In genomic region chrX:101417190-101417589, GRCh38 we compare ENCODE assay signal across 13 cellular contexts. TPM values are rescaled to one million over a fixed set of nuclear protein-coding genes. Genes with fewer than 3 reads are reported as not detected.
DNase-seq lines count a peak whose midpoint lies in the region; ATAC-seq, FAIRE-seq and TF ChIP-seq lines count a peak whose summit lies in the region.
"Had no signal": no experiment of that assay in that cellular context is flagged by ENCODE, and none has a peak within 500 bp of the region (broad histone marks: within the 10 kb centered on the region; RNA-seq: fewer than 3 reads in every experiment).

No MANE protein-coding gene starts in this region.

- H2BK5ac ChIP-seq in trophoblast cell (ENCODE audit: low read depth, low read length, poor library complexity) = peak overlapping the region; percentile 31

- no peaks in the 10 kb centered on the region for H3K27me3 ChIP-seq in CD4-positive, alpha-beta memory T cell (ENCODE audit: insufficient read depth, low read length)
- no peaks in the 10 kb centered on the region for H3K27me3 ChIP-seq in endothelial cell of umbilical vein (ENCODE audit: control insufficient read depth in 2 of 2, insufficient read depth in 2 of 2, low read length in 2 of 2)
- no peaks in the 10 kb centered on the region for H3K27me3 ChIP-seq in trophoblast cell (ENCODE audit: insufficient read depth, low read length)
- H3K27me3 ChIP-seq: thyroid gland had no signal

- intact Hi-C loops in CD4-positive, alpha-beta memory T cell (cut with micrococcal nuclease) = loop anchor here (5.0 to 10.0 kb wide), 2 partner anchors 180 to 1238 kb away; partner anchors contain the start of gene GPRASP1
- intact Hi-C loops in endothelial cell of umbilical vein (cut with micrococcal nuclease) = loop anchor here (5.0 kb wide), 2 partner anchors 200 to 515 kb away; partner anchors contain the start of genes ARMCX6 and ZMAT1

- no peak for DNase-seq in CD4-positive, alpha-beta memory T cell
- DNase-seq in T-helper 17 cell (no peak), endothelial cell of umbilical vein (ENCODE audit: low read depth, low spot score) (no peak), trophoblast cell (no peak), iPS-NIHi7 (ENCODE audit: extremely low spot score) (no peak)
- DNase-seq in stimulated activated CD4-positive, alpha-beta T cell treated with anti-CD3 and anti-CD28 coated beads, Interleukin-2, amount 100 ng/mL, for 24 hours = no peak
- DNase-seq: kidney glomerular epithelial cell, NCI-H187 treated with DMSO at 0.1 percent for 48 hours, thyroid gland had no signal

- H2BK120ac ChIP-seq in trophoblast cell (ENCODE audit: insufficient read depth, low read length, poor library complexity) = no peak overlapping the region

- TF ChIP-seq CTCF in endothelial cell of umbilical vein (IDR thresholded peaks at IDR 0.05; ENCODE audit: extremely low read depth in 1 of 2, insufficient read depth in 1 of 2, low read depth in 1 of 2, low read length in 2 of 2) = no peak

- peaks cover 14% of the 10 kb centered on the region for H3K79me1 ChIP-seq in trophoblast cell (ENCODE audit: low read length)

- no peak overlapping the region for H3K4ac ChIP-seq in trophoblast cell (ENCODE audit: low read depth, low read length)

- H3K4me3 ChIP-seq in CD4-positive, alpha-beta memory T cell (ENCODE audit: low read length in 2 of 2) = no peak overlapping the region
- H3K4me3 ChIP-seq in endothelial cell of umbilical vein (replicated peaks in 1 of 3; ENCODE audit: insufficient read depth in 1 of 3, low read depth in 1 of 3, low read length in 3 of 3) (no peak overlapping the region), trophoblast cell (ENCODE audit: low read depth, low read length) (no peak overlapping the region)

- H3K36me3 ChIP-seq in CD4-positive, alpha-beta memory T cell (ENCODE audit: insufficient read depth, low read length) = peaks cover 6% of the 10 kb centered on the region
- no peaks in the 10 kb centered on the region for H3K36me3 ChIP-seq in endothelial cell of umbilical vein (ENCODE audit: control insufficient read depth in 2 of 2, extremely low read depth in 1 of 2, insufficient read depth in 2 of 2, low read length in 2 of 2)
- H3K36me3 ChIP-seq in trophoblast cell (ENCODE audit: control insufficient read depth in 1 of 2, insufficient read depth in 2 of 2, low read length in 2 of 2) = peaks cover 4 to 10% of the 10 kb centered on the region in 2 experiments

- no peak overlapping the region for H3K27ac ChIP-seq in CD4-positive, alpha-beta memory T cell (ENCODE audit: low read depth, low read length)
- peak overlapping the region; percentile 90 for H3K27ac ChIP-seq in endothelial cell of umbilical vein (ENCODE audit: insufficient read depth, low read depth, low read length)
- no peak overlapping the region for H3K27ac ChIP-seq in trophoblast cell (ENCODE audit: low read depth, low read length)

- H4K8ac ChIP-seq in trophoblast cell (ENCODE audit: low read depth, low read length) = peak overlapping the region; percentile 65

- H3K4me2 ChIP-seq in endothelial cell of umbilical vein (ENCODE audit: insufficient read depth, low read length) (no peak overlapping the region), trophoblast cell (ENCODE audit: low read length) (no peak overlapping the region)

- FAIRE-seq in endothelial cell of umbilical vein (lab: Jason Lieb, UNC) = no peak
- FAIRE-seq: GM18507, H54 had no signal

- no peak overlapping the region for H2AK5ac ChIP-seq in trophoblast cell (ENCODE audit: low read length)

- H2AFZ ChIP-seq in endothelial cell of umbilical vein (ENCODE audit: low read depth, low read length) (peak overlapping the region; percentile 73), trophoblast cell (ENCODE audit: insufficient read depth, low read length, poor library complexity) (no peak overlapping the region)

- H3K14ac ChIP-seq in trophoblast cell (ENCODE audit: low read length) = no peak overlapping the region

- H3K79me2 ChIP-seq in endothelial cell of umbilical vein (ENCODE audit: control insufficient read depth, insufficient read depth, low read length) (peaks cover 2% of the 10 kb centered on the region), trophoblast cell (ENCODE audit: control insufficient read depth, insufficient read depth, low read length, poor library complexity) (peaks cover 5% of the 10 kb centered on the region)

- peaks cover 17 to 56% (median 34%) of the 10 kb centered on the region in 4 donors for H3K4me1 Mint-ChIP-seq in CD4-positive, alpha-beta memory T cell
- peaks cover 21% of the 10 kb centered on the region for H3K4me1 Mint-ChIP-seq in T-helper 17 cell

- no peaks in the 10 kb centered on the region for H3K9me3 ChIP-seq in CD4-positive, alpha-beta memory T cell (ENCODE audit: control insufficient read depth in 1 of 2, low read length in 2 of 2)
- H3K9me3 ChIP-seq in T-helper 17 cell (ENCODE audit: control insufficient read depth, low read length, poor library complexity, severe bottlenecking) (no peaks in the 10 kb centered on the region), endothelial cell of umbilical vein (replicated peaks; ENCODE audit: control insufficient read depth, insufficient read depth, low read length) (no peaks in the 10 kb centered on the region), trophoblast cell (ENCODE audit: insufficient read depth, low read depth, low read length) (no peaks in the 10 kb centered on the region)
- H3K9me3 ChIP-seq: thyroid gland had no signal

- no peak overlapping the region for H4K12ac ChIP-seq in trophoblast cell (ENCODE audit: low read depth, low read length)

- peaks cover 16 to 22% of the 10 kb centered on the region in 2 donors for H3K36me3 Mint-ChIP-seq in CD4-positive, alpha-beta memory T cell
- H3K36me3 Mint-ChIP-seq in T-helper 17 cell (ENCODE audit: low read depth) = peaks cover 5% of the 10 kb centered on the region

- BruUV-seq in endothelial cell of umbilical vein (replicated peaks; lab: Mats Ljungman, UMichigan) = no TSS peak

- peaks cover 0 to 1% (median 0%) of the 10 kb centered on the region in 8 donors for H3K9me3 Mint-ChIP-seq in CD4-positive, alpha-beta memory T cell

- H4K91ac ChIP-seq in trophoblast cell (ENCODE audit: low read depth, low read length) = peak overlapping the region; percentile 55

- POLR2A ChIA-PET in CD4-positive, alpha-beta memory T cell (lab: Charles Lee; ENCODE audit: partially characterized antibody) = interaction anchor here (1.1 to 3.8 kb wide), 3 partner anchors 20 to 514 kb away, joined by 3 to 29 read pairs (median 15); partner anchors contain the start of genes RPL36A and ZMAT1
- POLR2A ChIA-PET in endothelial cell of umbilical vein (lab: Charles Lee) = no interaction called here

- dilution Hi-C loops in endothelial cell of umbilical vein (cut with MboI; ENCODE audit: extremely low pct_ligation_motif_present, low sequenced_read_pairs) = no loop called here

- H3K27me3 Mint-ChIP-seq in CD4-positive, alpha-beta memory T cell = no peaks in the 10 kb centered on the region
- H3K27me3 Mint-ChIP-seq in T-helper 17 cell = no peaks in the 10 kb centered on the region

- no peak overlapping the region for H3K18ac ChIP-seq in trophoblast cell (ENCODE audit: low read length)

- H3K4me1 ChIP-seq in CD4-positive, alpha-beta memory T cell (ENCODE audit: insufficient read depth, low read length) = peaks cover 29% of the 10 kb centered on the region
- H3K4me1 ChIP-seq in endothelial cell of umbilical vein (ENCODE audit: control insufficient read depth, extremely low read depth, insufficient read depth, low read length) = peaks cover 11% of the 10 kb centered on the region
- H3K4me1 ChIP-seq in trophoblast cell (ENCODE audit: control insufficient read depth in 1 of 2, insufficient read depth in 2 of 2, low read length in 2 of 2) = peaks cover 4 to 17% of the 10 kb centered on the region in 2 experiments

- H3K9me1 ChIP-seq in endothelial cell of umbilical vein (replicated peaks; ENCODE audit: control insufficient read depth, extremely low read depth, insufficient read depth, low read length) = no peaks in the 10 kb centered on the region

- H3K23ac ChIP-seq in trophoblast cell (ENCODE audit: low read length) = no peak overlapping the region

- CTCF ChIA-PET in CD4-positive, alpha-beta memory T cell (lab: Charles Lee; ENCODE audit: partially characterized antibody) = interaction anchor here (1.4 to 5.8 kb wide), 6 partner anchors 26 to 382 kb away, joined by 3 to 35 read pairs (median 6); partner anchors contain the start of gene RPL36A
- CTCF ChIA-PET in endothelial cell of umbilical vein (lab: Charles Lee) = interaction anchor here (1.3 kb wide), 2 partner anchors 43 to 381 kb away, joined by 3 to 4 read pairs; no protein-coding TSS in a partner anchor

- no peaks in the 10 kb centered on the region for H4K20me1 ChIP-seq in endothelial cell of umbilical vein (replicated peaks; ENCODE audit: control insufficient read depth, extremely low read depth, insufficient read depth, low read length)

- ATAC-seq in T-helper 17 cell (no peak), GM21423 (IDR thresholded peaks at IDR 0.05; ENCODE audit: unreplicated experiment) (no peak), GM21526 (IDR thresholded peaks at IDR 0.05; ENCODE audit: low FRiP score, unreplicated experiment) (no peak)

- peak overlapping the region; percentile 64 for H2BK12ac ChIP-seq in trophoblast cell (ENCODE audit: low read length)

- TF ChIP-seq POLR2A in endothelial cell of umbilical vein (IDR thresholded peaks at IDR 0.05; ENCODE audit: low read depth, low read length) = no peak

- no CpG with 5 or more reads among the region's 4 CpGs for WGBS in trophoblast cell (ENCODE audit: extremely low coverage, insufficient coverage, insufficient read length)

- H3K4me3 Mint-ChIP-seq in CD4-positive, alpha-beta memory T cell = peak overlapping the region; percentile 84 to 93 (median 92)
- H3K4me3 Mint-ChIP-seq in T-helper 17 cell = peak overlapping the region; percentile 96

- H3K9ac ChIP-seq in endothelial cell of umbilical vein (replicated peaks; ENCODE audit: extremely low read depth, insufficient read depth, low read length) (no peak overlapping the region), trophoblast cell (ENCODE audit: low read length) (no peak overlapping the region)

- H3K27ac Mint-ChIP-seq in CD4-positive, alpha-beta memory T cell = peak overlapping the region in 6 of 7 donors; percentile 44 to 99 (median 92)
- H3K27ac Mint-ChIP-seq in T-helper 17 cell = peak overlapping the region; percentile 99

RNA-seq across cellular contexts. Expression of gene HNRNPH2, which starts 9.2 kb away (rescaled TPM):
- 10 to 100 TPM; 40.1 to 40.9 TPM for total RNA-seq in CD4-positive, alpha-beta memory T cell
- 100 to 1,000 TPM in 1 of 2 donors, 10 to 100 TPM in 1; 86.1 to 105 TPM for polyA plus RNA-seq in CD4-positive, alpha-beta memory T cell
- total RNA-seq in T-helper 17 cell (10 to 100 TPM; 34.7 to 43.2 TPM), endothelial cell of umbilical vein (58.5 and 59.1 TPM in 2 replicates)
- 17.0 and 29.3 TPM in 2 replicates for polyA plus RNA-seq in endothelial cell of umbilical vein
- 31.9 and 32.5 TPM in 2 replicates for polyA plus RNA-seq in endothelial cell of umbilical vein (2011; cell fraction: cytosol; rRNA removed)
- 19.9 and 24.1 TPM in 2 replicates for polyA plus RNA-seq in endothelial cell of umbilical vein (2011; cell fraction: nucleus; rRNA removed)
- polyA plus RNA-seq in endothelial cell of umbilical vein (2012) = 66.6 and 86.3 TPM in 2 replicates
- 39.9 and 49.1 TPM in 2 replicates for polyA minus RNA-seq in endothelial cell of umbilical vein
- 18.6 TPM for polyA minus RNA-seq in endothelial cell of umbilical vein (2011; cell fraction: cytosol; rRNA and poly(A)+ RNA removed)
- 11.4 and 12.8 TPM in 2 replicates for polyA minus RNA-seq in endothelial cell of umbilical vein (2011; cell fraction: nucleus; rRNA and poly(A)+ RNA removed)
- polyA plus RNA-seq in trophoblast cell (2013) = 63.1 and 66.0 TPM in 2 replicates

RNA-seq across cellular contexts. Expression of gene GLA, which starts 9.5 kb away (rescaled TPM):
- total RNA-seq in CD4-positive, alpha-beta memory T cell = 10 to 100 TPM; 13.1 TPM
- 10 to 100 TPM in 1 of 2 donors, 1 to 10 TPM in 1; 9.6 to 16.1 TPM for polyA plus RNA-seq in CD4-positive, alpha-beta memory T cell
- total RNA-seq in T-helper 17 cell (10 to 100 TPM; 26.6 to 36.0 TPM), endothelial cell of umbilical vein (36.8 and 39.4 TPM in 2 replicates)
- 30.6 and 33.0 TPM in 2 replicates for polyA plus RNA-seq in endothelial cell of umbilical vein
- polyA plus RNA-seq in endothelial cell of umbilical vein (2011; cell fraction: cytosol; rRNA removed) = 32.4 and 32.5 TPM in 2 replicates
- 47.4 and 62.7 TPM in 2 replicates for polyA plus RNA-seq in endothelial cell of umbilical vein (2011; cell fraction: nucleus; rRNA removed)
- 37.0 and 50.4 TPM in 2 replicates for polyA plus RNA-seq in endothelial cell of umbilical vein (2012)
- 18.9 and 22.1 TPM in 2 replicates for polyA minus RNA-seq in endothelial cell of umbilical vein
- polyA minus RNA-seq in endothelial cell of umbilical vein (2011; cell fraction: cytosol; rRNA and poly(A)+ RNA removed) = 31.0 TPM
- polyA minus RNA-seq in endothelial cell of umbilical vein (2011; cell fraction: nucleus; rRNA and poly(A)+ RNA removed) = 10.0 and 19.7 TPM in 2 replicates
- polyA plus RNA-seq in trophoblast cell (2013) = 121 and 137 TPM in 2 replicates

RNA-seq across cellular contexts. Expression of gene RPL36A, which starts 26.4 kb away (rescaled TPM):
- total RNA-seq in CD4-positive, alpha-beta memory T cell = 100 to 1,000 TPM; 380 to 428 TPM
- 1,000 to 10,000 TPM; 2,296 to 2,724 TPM for polyA plus RNA-seq in CD4-positive, alpha-beta memory T cell
- total RNA-seq in T-helper 17 cell = 100 to 1,000 TPM; 270 to 298 TPM
- total RNA-seq in endothelial cell of umbilical vein = 284 and 329 TPM in 2 replicates
- polyA plus RNA-seq in endothelial cell of umbilical vein = 901 and 1,196 TPM in 2 replicates
- polyA plus RNA-seq in endothelial cell of umbilical vein (2011; cell fraction: cytosol; rRNA removed) = 2,585 and 2,736 TPM in 2 replicates
- polyA plus RNA-seq in endothelial cell of umbilical vein (2011; cell fraction: nucleus; rRNA removed) = 666 and 809 TPM in 2 replicates
- polyA plus RNA-seq in endothelial cell of umbilical vein (2012) = 2,097 and 2,834 TPM in 2 replicates
- 172 and 180 TPM in 2 replicates for polyA minus RNA-seq in endothelial cell of umbilical vein
- 224 TPM for polyA minus RNA-seq in endothelial cell of umbilical vein (2011; cell fraction: cytosol; rRNA and poly(A)+ RNA removed)
- 38.3 and 64.0 TPM in 2 replicates for polyA minus RNA-seq in endothelial cell of umbilical vein (2011; cell fraction: nucleus; rRNA and poly(A)+ RNA removed)
- polyA plus RNA-seq in trophoblast cell (2013) = 2,211 and 2,301 TPM in 2 replicates

RNA-seq across cellular contexts. Expression of gene BTK, which starts 31.2 kb away (rescaled TPM):
- 1 to 10 TPM; 1.6 to 1.9 TPM for total RNA-seq in CD4-positive, alpha-beta memory T cell
- polyA plus RNA-seq in CD4-positive, alpha-beta memory T cell = 1 to 10 TPM in 1 of 2 donors, not detected in 1; 1.1 TPM
- total RNA-seq in T-helper 17 cell (10 to 100 TPM; 10.0 to 13.8 TPM), endothelial cell of umbilical vein (0.13 TPM in 1 of 2 replicates, not detected in the other)
- polyA plus RNA-seq in endothelial cell of umbilical vein = 0.11 and 0.21 TPM in 2 replicates
- 0.04 and 0.14 TPM in 2 replicates for polyA plus RNA-seq in endothelial cell of umbilical vein (2011; cell fraction: cytosol; rRNA removed)
- 0.24 TPM in 2 replicates for polyA plus RNA-seq in endothelial cell of umbilical vein (2011; cell fraction: nucleus; rRNA removed)
- 0.44 and 0.91 TPM in 2 replicates for polyA plus RNA-seq in endothelial cell of umbilical vein (2012)
- polyA minus RNA-seq in endothelial cell of umbilical vein = 0.12 and 0.87 TPM in 2 replicates
- polyA minus RNA-seq in endothelial cell of umbilical vein (2011; cell fraction: cytosol; rRNA and poly(A)+ RNA removed) = not detected
- polyA minus RNA-seq in endothelial cell of umbilical vein (2011; cell fraction: nucleus; rRNA and poly(A)+ RNA removed) = not detected in 2 replicates
- 6.4 and 7.8 TPM in 2 replicates for polyA plus RNA-seq in trophoblast cell (2013)
